10 cellular contexts compared by ENCODE assay signal in genomic region chr16:4290236-4290830, GRCh38. TPM values are rescaled to one million over a fixed set of nuclear protein-coding genes. Genes with fewer than 3 reads are reported as not detected.
DNase-seq lines count a peak whose midpoint lies in the region; ATAC-seq, FAIRE-seq and TF ChIP-seq lines count a peak whose summit lies in the region.
"Had no signal": no experiment of that assay in that cellular context is flagged by ENCODE, and none has a peak within 500 bp of the region (broad histone marks: within the 10 kb centered on the region; RNA-seq: fewer than 3 reads in every experiment).

No MANE protein-coding gene starts in this region.

- H3K27ac Mint-ChIP-seq in osteocyte (ENCODE audit: unreplicated experiment), result no peak overlapping the region
- H3K27ac Mint-ChIP-seq: activated T-cell treated with anti-CD3 and anti-CD28 coated beads, Interleukin-2, amount 50 U/mL, for 72 hours had no signal

- H3K4me3 ChIP-seq in H1 (ENCODE audit: extremely low read depth in 1 of 4, insufficient read depth in 2 of 4, low read depth in 3 of 4, low read length in 4 of 4), result no peak overlapping the region

- ATAC-seq in GM18868 (IDR thresholded peaks at IDR 0.05; ENCODE audit: unreplicated experiment) (no peak), GM18511 (IDR thresholded peaks at IDR 0.05; ENCODE audit: unreplicated experiment) (no peak)
- ATAC-seq: activated T-cell treated with anti-CD3 and anti-CD28 coated beads, Interleukin-2, amount 50 U/mL, for 72 hours had no signal

- H2BK15ac ChIP-seq in H1 (ENCODE audit: low read length), result no peak overlapping the region

- H3K36me3 Mint-ChIP-seq in osteocyte (ENCODE audit: unreplicated experiment), result no peaks in the 10 kb centered on the region

- peak overlapping the region; percentile 80; the same call in 1 of the 2 replicates for H2BK12ac ChIP-seq in H1 (ENCODE audit: low read depth, low read length)

- H3K23ac ChIP-seq in H1 (ENCODE audit: insufficient read length), result no peak overlapping the region

- H3K4me1 ChIP-seq in H1 (replicated peaks in 1 of 4; ENCODE audit: control insufficient read depth in 3 of 4, insufficient read depth in 4 of 4, low read length in 3 of 4), result peaks cover 3 to 26% (median 18%) of the 10 kb centered on the region in 4 experiments

- no peak overlapping the region for H3K56ac ChIP-seq in H1 (replicated peaks; ENCODE audit: insufficient read length, low read depth, low read length)

- no peak overlapping the region for H2AFZ ChIP-seq in H1 (ENCODE audit: low read length)

- no peak overlapping the region for H3K9ac ChIP-seq in H1 (replicated peaks in 1 of 4; ENCODE audit: extremely low read depth in 1 of 4, low read depth in 3 of 4, low read length in 3 of 4)

- H4K20me1 ChIP-seq in H1 (replicated peaks in 1 of 2; ENCODE audit: control insufficient read depth in 1 of 2, insufficient read depth in 2 of 2, low read length in 2 of 2), result no peaks in the 10 kb centered on the region

- H3K23me2 ChIP-seq in H1 (ENCODE audit: low read depth, low read length), result peaks cover 3% of the 10 kb centered on the region

- H2BK120ac ChIP-seq in H1 (replicated peaks; ENCODE audit: low read depth, low read length), result no peak overlapping the region

- no peak for TF ChIP-seq EP300 in H1 (IDR thresholded peaks at IDR 0.05; ENCODE audit: borderline replicate concordance in 1 of 2, low read depth in 2 of 2, low read length in 2 of 2)

- H3K79me2 ChIP-seq in H1 (ENCODE audit: control insufficient read depth in 1 of 2, insufficient read depth in 2 of 2, low read length in 2 of 2), result no peaks in the 10 kb centered on the region

- peak overlapping the region; percentile 61; the same call in 1 of the 2 replicates for H2BK20ac ChIP-seq in H1 (ENCODE audit: low read length)

- H3K27me3 ChIP-seq in H1 (replicated peaks in 1 of 4; ENCODE audit: control insufficient read depth in 3 of 4, extremely low read depth in 1 of 4, insufficient read depth in 3 of 4, low read length in 3 of 4), result no peaks in the 10 kb centered on the region

- H3K9me3 ChIP-seq in H1 (ENCODE audit: insufficient read depth in 2 of 2, low read depth in 1 of 2, low read length in 1 of 2), result no peaks in the 10 kb centered on the region

- no peak overlapping the region; the same call in 1 of the 2 replicates for H3K18ac ChIP-seq in H1 (ENCODE audit: extremely low read depth, low read length)

- no peak overlapping the region for H4K5ac ChIP-seq in H1 (ENCODE audit: insufficient read length, low read depth, low read length)

- TF ChIP-seq CTCF in H1 (IDR thresholded peaks at IDR 0.05; ENCODE audit: control extremely low read depth in 1 of 3, insufficient read depth in 1 of 3, low read depth in 1 of 3, low read length in 3 of 3), result no peak
- TF ChIP-seq CTCF in osteocyte (IDR thresholded peaks at IDR 0.05), result peak; percentile 25

- peak overlapping the region; percentile 72; the same call in 1 of the 2 replicates for H2AK5ac ChIP-seq in H1 (ENCODE audit: low read depth, low read length)

- no peak overlapping the region; the same call in 1 of the 2 replicates for H4K8ac ChIP-seq in H1 (ENCODE audit: extremely low read depth, insufficient read depth, low read length)

- no peak overlapping the region for H3K27ac ChIP-seq in H1 (ENCODE audit: low read depth, low read length)

- no peak; a peak in 1 of 4 replicates for TF ChIP-seq RAD21 in H1 (IDR thresholded peaks at IDR 0.05 in 1 of 2, conservative IDR thresholded peaks at IDR 0.05 in 1 of 2; ENCODE audit: low read depth in 2 of 2, low read length in 2 of 2)

- no peaks in the 10 kb centered on the region for H3K79me1 ChIP-seq in H1 (ENCODE audit: low read depth, low read length)

- DNase-seq in NCI-H2107 treated with DMSO at 0.1 percent for 48 hours (lab: John Stamatoyannopoulos, UW; ENCODE audit: unreplicated experiment) (peak; percentile 45), H1 (ENCODE audit: low read depth in 1 of 2, low spot score in 2 of 2) (no peak), osteocyte (ENCODE audit: extremely low spot score, unreplicated experiment) (no peak), nucleus accumbens (lab: John Stamatoyannopoulos, UW) (no peak), T-helper 9 cell (no peak)
- DNase-seq: activated T-cell treated with anti-CD3 and anti-CD28 coated beads, Interleukin-2, amount 50 U/mL, for 72 hours; head of caudate nucleus had no signal

- no peak overlapping the region for H3K4me3 Mint-ChIP-seq in osteocyte (ENCODE audit: unreplicated experiment)
- H3K4me3 Mint-ChIP-seq: activated T-cell treated with anti-CD3 and anti-CD28 coated beads, Interleukin-2, amount 50 U/mL, for 72 hours had no signal

- no peaks in the 10 kb centered on the region for H3K27me3 Mint-ChIP-seq in osteocyte (ENCODE audit: unreplicated experiment)

- H3K4me1 Mint-ChIP-seq in osteocyte (ENCODE audit: unreplicated experiment), result peaks cover 43% of the 10 kb centered on the region

- POLR2A ChIA-PET in H1 (lab: Charles Lee; ENCODE audit: partially characterized antibody), result interaction anchor here (0.6 to 25.6 kb wide), 13 partner anchors 8 to 748 kb away, joined by 3 to 403 read pairs (median 4); partner anchors contain the start of gene TFAP4

- H3K36me3 ChIP-seq in H1 (ENCODE audit: control insufficient read depth in 2 of 4, insufficient read depth in 4 of 4, low read length in 3 of 4), result no peaks in the 10 kb centered on the region

- no peak overlapping the region for H3K4me2 ChIP-seq in H1 (ENCODE audit: insufficient read depth in 1 of 2, low read depth in 2 of 2, low read length in 2 of 2)

- no peak overlapping the region for H3K14ac ChIP-seq in H1 (ENCODE audit: insufficient read length)

- TF ChIP-seq POLR2A in H1 (IDR thresholded peaks at IDR 0.05; ENCODE audit: control extremely low read depth in 1 of 2, low read depth in 2 of 2, low read length in 2 of 2), result no peak

- no peak overlapping the region for H4K91ac ChIP-seq in H1 (replicated peaks; ENCODE audit: insufficient read length, low read length)

- H3K4ac ChIP-seq in H1 (replicated peaks; ENCODE audit: insufficient read length, low read depth, low read length), result no peak overlapping the region

- no peaks in the 10 kb centered on the region for H3K9me3 Mint-ChIP-seq in osteocyte (ENCODE audit: unreplicated experiment)
- H3K9me3 Mint-ChIP-seq: activated T-cell treated with anti-CD3 and anti-CD28 coated beads, Interleukin-2, amount 50 U/mL, for 72 hours had no signal

- H2BK5ac ChIP-seq in H1 (ENCODE audit: low read depth, low read length), result no peak overlapping the region

- peak; percentile 45 for FAIRE-seq in G401.6 (lab: Jason Lieb, UNC)
- FAIRE-seq in H1 (lab: Jason Lieb, UNC), result no peak

- WGBS in H1 (ENCODE audit: extremely low coverage in 1 of 2, insufficient coverage in 1 of 2, insufficient read length in 1 of 2, insufficient replicate concordance in 2 of 2, low coverage in 1 of 2, low lambda C conversion rate in 2 of 2, missing lambda C conversion rate in 1 of 2), 2 experiments, result 77% methylated on average over 8 of the region's 8 CpGs; no CpG with 5 or more reads in 1 of the 2 experiments

- CTCF ChIA-PET in H1 (lab: Charles Lee; ENCODE audit: partially characterized antibody), result interaction anchor here (0.6 to 12.0 kb wide), 19 partner anchors 9 to 130 kb away, joined by 3 to 300 read pairs (median 4); partner anchors contain the start of genes GLIS2 and TFAP4

TF ChIP-seq in H1, 55 proteins besides CTCF, POLR2A, EP300 and RAD21 (continues in another document):
- no peak for TF ChIP-seq TBP (IDR thresholded peaks at IDR 0.05; ENCODE audit: low read depth, low read length)
- no peak for TF ChIP-seq EZH2 (IDR thresholded peaks at IDR 0.05; ENCODE audit: low read depth, low read length, severe bottlenecking)

RNA-seq across cellular contexts. Expression of gene TFAP4, which starts 17.5 kb away (rescaled TPM):
- total RNA-seq in H1 (2021; fragmentation: NEBNext Ultra II Directional; extraction: Animal tissue kit (Norgen Biotek cat#: 25700)), result 41.0 and 41.6 TPM in 2 replicates
- polyA plus RNA-seq in H1 (2011; rRNA removed), result 16.1 and 21.3 TPM in 2 replicates
- 20.1 TPM for polyA plus RNA-seq in H1 (2011; cell fraction: cytosol; rRNA removed)
- 40.5 TPM for polyA plus RNA-seq in H1 (2011; cell fraction: nucleus; rRNA removed)
- polyA plus RNA-seq in H1 (2012, experiment 1 of 2), result 20.6 to 34.7 TPM (median 28.3 TPM) in 4 replicates
- polyA plus RNA-seq in H1 (2012, experiment 2 of 2), result 17.6 TPM
- polyA plus RNA-seq in H1 (2013, experiment 1 of 2), result 18.0 TPM
- polyA plus RNA-seq in H1 (2013, experiment 2 of 2), result 18.0 TPM
- 29.6 and 44.4 TPM in 2 replicates for polyA minus RNA-seq in H1 (2011; rRNA and poly(A)+ RNA removed)
- polyA minus RNA-seq in H1 (2011; cell fraction: cytosol; rRNA and poly(A)+ RNA removed), result 36.2 TPM
- 30.1 TPM for polyA minus RNA-seq in H1 (2011; cell fraction: nucleus; rRNA and poly(A)+ RNA removed)
- 8.0 and 10.8 TPM in 2 replicates for total RNA-seq in osteocyte

RNA-seq across cellular contexts. Expression of gene GLIS2, which starts 25.5 kb away (rescaled TPM):
- total RNA-seq in H1 (2021; fragmentation: NEBNext Ultra II Directional; extraction: Animal tissue kit (Norgen Biotek cat#: 25700)), result 17.4 and 18.6 TPM in 2 replicates
- polyA plus RNA-seq in H1 (2011; rRNA removed), result 4.3 and 7.6 TPM in 2 replicates
- 2.7 TPM for polyA plus RNA-seq in H1 (2011; cell fraction: cytosol; rRNA removed)
- 8.4 TPM for polyA plus RNA-seq in H1 (2011; cell fraction: nucleus; rRNA removed)
- polyA plus RNA-seq in H1 (2012, experiment 1 of 2), result 8.3 to 13.8 TPM (median 12.3 TPM) in 4 replicates
- polyA plus RNA-seq in H1 (2012, experiment 2 of 2), result 11.8 TPM
- polyA plus RNA-seq in H1 (2013, experiment 1 of 2), result 9.4 TPM
- 9.5 TPM for polyA plus RNA-seq in H1 (2013, experiment 2 of 2)
- 2.0 and 3.2 TPM in 2 replicates for polyA minus RNA-seq in H1 (2011; rRNA and poly(A)+ RNA removed)
- 7.0 TPM for polyA minus RNA-seq in H1 (2011; cell fraction: cytosol; rRNA and poly(A)+ RNA removed)
- polyA minus RNA-seq in H1 (2011; cell fraction: nucleus; rRNA and poly(A)+ RNA removed), result 5.7 TPM
- 58.6 and 59.9 TPM in 2 replicates for total RNA-seq in osteocyte

RNA-seq across cellular contexts. Expression of gene SRL, which starts 48.5 kb away (rescaled TPM):
- total RNA-seq in H1 (2021; fragmentation: NEBNext Ultra II Directional; extraction: Animal tissue kit (Norgen Biotek cat#: 25700)), result 0.08 TPM in 1 of 2 replicates, not detected in the other
- 0.05 and 0.09 TPM in 2 replicates for polyA plus RNA-seq in H1 (2011; rRNA removed)
- 0.04 TPM for polyA plus RNA-seq in H1 (2011; cell fraction: cytosol; rRNA removed)
- polyA plus RNA-seq in H1 (2011; cell fraction: nucleus; rRNA removed), result 0.09 TPM
- polyA plus RNA-seq in H1 (2012, experiment 1 of 2), result 0.06 to 0.09 TPM (median 0.08 TPM) in 4 replicates
- polyA plus RNA-seq in H1 (2012, experiment 2 of 2), result not detected
- 0.04 TPM for polyA plus RNA-seq in H1 (2013, experiment 1 of 2)
- polyA plus RNA-seq in H1 (2013, experiment 2 of 2), result 0.07 TPM
- 0.05 TPM in 1 of 2 replicates, not detected in the other for polyA minus RNA-seq in H1 (2011; rRNA and poly(A)+ RNA removed)
- polyA minus RNA-seq in H1 (2011; cell fraction: cytosol; rRNA and poly(A)+ RNA removed), result not detected
- polyA minus RNA-seq in H1 (2011; cell fraction: nucleus; rRNA and poly(A)+ RNA removed), result not detected
- total RNA-seq in osteocyte, result not detected in 2 replicates
- total RNA-seq: activated T-cell treated with anti-CD3 and anti-CD28 coated beads, Interleukin-2, amount 50 U/mL, for 72 hours had no signal
